Comparison of ENCODE assay signal across 26 cellular contexts in genomic region chr14:89387922-89388685, GRCh38. TPM values are rescaled to one million over a fixed set of nuclear protein-coding genes. Genes with fewer than 3 reads are reported as not detected.
DNase-seq lines count a peak whose midpoint lies in the region; ATAC-seq lines count a peak whose summit lies in the region.
"Had no signal": no experiment of that assay in that cellular context is flagged by ENCODE, and none has a peak within 500 bp of the region (broad histone marks: within the 10 kb centered on the region; RNA-seq: fewer than 3 reads in every experiment).

No MANE protein-coding gene starts in this region.

- no peaks in the 10 kb centered on the region for H3K9me3 Mint-ChIP-seq in activated T-cell treated with anti-CD3 and anti-CD28 coated beads, Interleukin-2, amount 50 U/mL, for 72 hours
- no peaks in the 10 kb centered on the region for H3K9me3 Mint-ChIP-seq in activated T-cell treated with anti-CD3 and anti-CD28 coated beads, Interleukin-2, amount 50 U/mL, for 4 hours
- H3K9me3 Mint-ChIP-seq in activated T-helper 2 cell treated with anti-CD3 and anti-CD28 coated beads, Interferon-gamma antibody, Interleukin-2, Interleukin-4, amounts not matched to agents 10 μg/mL and 5 μg/mL and 100 μg/mL, durations not matched to agents 14 hours and 24 hours and 36 hours = no peaks in the 10 kb centered on the region
- H3K9me3 Mint-ChIP-seq in stimulated activated effector memory CD8-positive, alpha-beta T cell treated with anti-CD3 and anti-CD28 coated beads, Interleukin-12 subunit alpha, Interleukin-12 subunit beta, amount 100 ng/mL, for 72 hours = no peaks in the 10 kb centered on the region
- H3K9me3 Mint-ChIP-seq: activated CD4-positive, alpha-beta T cell treated with anti-CD3 and anti-CD28 coated beads, Interleukin-2, amount 10 ng/mL, durations not matched to agents 7 days and 5 days; T-helper 1 cell treated with Interleukin-12 subunit alpha and Interleukin-12 subunit beta and Interleukin-4 antibody, amounts not matched to agents 30 μg/mL and 1 μg/mL, for 36 hours had no signal

- peak overlapping the region; percentile 34; the same call in 1 of the 2 replicates for H3K9ac ChIP-seq in iPS-20b (ENCODE audit: low read depth, low read length)

- intact Hi-C loops in activated T-helper 2 cell treated with anti-CD3 and anti-CD28 coated beads, Interferon-gamma antibody, Interleukin-2, Interleukin-4, amounts not matched to agents 10 μg/mL and 5 μg/mL and 100 μg/mL, durations not matched to agents 14 hours and 24 hours and 36 hours (cut with micrococcal nuclease) = no loop called here

- no peaks in the 10 kb centered on the region for H3K27me3 ChIP-seq in iPS-20b (ENCODE audit: insufficient read depth, low read length)

- H3K4me1 Mint-ChIP-seq in activated T-cell treated with anti-CD3 and anti-CD28 coated beads, Interleukin-2, amount 50 U/mL, for 72 hours (ENCODE audit: low read depth) = peaks cover 53% of the 10 kb centered on the region
- peaks cover 59% of the 10 kb centered on the region for H3K4me1 Mint-ChIP-seq in activated T-cell treated with anti-CD3 and anti-CD28 coated beads, Interleukin-2, amount 50 U/mL, for 4 hours (ENCODE audit: low read depth)
- H3K4me1 Mint-ChIP-seq in activated T-helper 2 cell treated with anti-CD3 and anti-CD28 coated beads, Interferon-gamma antibody, Interleukin-2, Interleukin-4, amounts not matched to agents 10 μg/mL and 5 μg/mL and 100 μg/mL, durations not matched to agents 14 hours and 24 hours and 36 hours (ENCODE audit: low read depth) = peaks cover 9% of the 10 kb centered on the region
- H3K4me1 Mint-ChIP-seq in stimulated activated effector memory CD8-positive, alpha-beta T cell treated with anti-CD3 and anti-CD28 coated beads, Interleukin-12 subunit alpha, Interleukin-12 subunit beta, amount 100 ng/mL, for 72 hours = peaks cover 60% of the 10 kb centered on the region

- peaks cover 13% of the 10 kb centered on the region for H3K36me3 ChIP-seq in iPS-20b (ENCODE audit: insufficient read depth, low read depth, low read length)

- no peak overlapping the region for H3K4me3 ChIP-seq in iPS-20b (ENCODE audit: low read length)
- H3K4me3 ChIP-seq: lung, PC-9, smooth muscle cell had no signal

- DNase-seq in activated T-cell treated with anti-CD3 and anti-CD28 coated beads, Interleukin-2, amount 50 U/mL, for 72 hours = no peak
- DNase-seq in activated T-cell treated with anti-CD3 and anti-CD28 coated beads, Interleukin-2, amount 50 U/mL, for 4 hours = no peak
- no peak for DNase-seq in activated T-helper 2 cell treated with anti-CD3 and anti-CD28 coated beads, Interferon-gamma antibody, Interleukin-2, Interleukin-4, amounts not matched to agents 10 μg/mL and 5 μg/mL and 100 μg/mL, durations not matched to agents 14 hours and 24 hours and 36 hours (ENCODE audit: low spot score)
- DNase-seq in stimulated activated effector memory CD8-positive, alpha-beta T cell treated with anti-CD3 and anti-CD28 coated beads, Interleukin-12 subunit alpha, Interleukin-12 subunit beta, amount 100 ng/mL, for 72 hours (ENCODE audit: low spot score in 2 of 2) = no peak
- DNase-seq in SW480 (ENCODE audit: low spot score) = no peak
- DNase-seq in NCI-H2171 (lab: John Stamatoyannopoulos, UW) = no peak
- DNase-seq: 8988T; activated CD4-positive, alpha-beta T cell treated with anti-CD3 and anti-CD28 coated beads, Interleukin-2, amount 10 ng/mL, durations not matched to agents 7 days and 5 days; activated CD8-positive, alpha-beta memory T cell treated with anti-CD3 and anti-CD28 coated beads, Interleukin-2, amount 10 ng/mL, durations not matched to agents 7 days and 5 days; activated gamma-delta T cell treated with Interleukin-2 at 50 U/mL for 16 hours; AML-193; aorta; DMS79 treated with DMSO at 0.1 percent for 48 hours; NCI-H1092 treated with DMSO at 0.1 percent for 48 hours; NCI-H1930; NCI-H345; occipital lobe; PC-9; SHP77 treated with DMSO at 0.1 percent for 48 hours; stimulated activated naive CD4-positive, alpha-beta T cell treated with Interleukin-2 at 50 U/mL for 16 hours had no signal

- H3K27ac ChIP-seq in iPS-20b (ENCODE audit: low read length) = no peak overlapping the region
- H3K27ac ChIP-seq: PC-9 had no signal

- peaks cover 0 to 12% of the 10 kb centered on the region in 2 donors for H3K36me3 Mint-ChIP-seq in activated T-cell treated with anti-CD3 and anti-CD28 coated beads, Interleukin-2, amount 50 U/mL, for 72 hours (ENCODE audit: insufficient read depth in 2 of 2)
- peaks cover 22% of the 10 kb centered on the region for H3K36me3 Mint-ChIP-seq in activated T-cell treated with anti-CD3 and anti-CD28 coated beads, Interleukin-2, amount 50 U/mL, for 4 hours (ENCODE audit: insufficient read depth)
- H3K36me3 Mint-ChIP-seq in activated T-helper 2 cell treated with anti-CD3 and anti-CD28 coated beads, Interferon-gamma antibody, Interleukin-2, Interleukin-4, amounts not matched to agents 10 μg/mL and 5 μg/mL and 100 μg/mL, durations not matched to agents 14 hours and 24 hours and 36 hours (ENCODE audit: low read depth) = peaks cover 25% of the 10 kb centered on the region
- H3K36me3 Mint-ChIP-seq in stimulated activated effector memory CD8-positive, alpha-beta T cell treated with anti-CD3 and anti-CD28 coated beads, Interleukin-12 subunit alpha, Interleukin-12 subunit beta, amount 100 ng/mL, for 72 hours = peaks cover 23% of the 10 kb centered on the region

- no peaks in the 10 kb centered on the region for H3K9me3 ChIP-seq in iPS-20b (ENCODE audit: insufficient read depth, low read depth, low read length)

- peaks cover 21% of the 10 kb centered on the region for H3K4me1 ChIP-seq in iPS-20b (ENCODE audit: insufficient read depth, low read length)

- peak overlapping the region; percentile 23 for H3K27ac Mint-ChIP-seq in activated T-cell treated with anti-CD3 and anti-CD28 coated beads, Interleukin-2, amount 50 U/mL, for 72 hours
- peak overlapping the region; percentile 65 for H3K27ac Mint-ChIP-seq in activated T-helper 2 cell treated with anti-CD3 and anti-CD28 coated beads, Interferon-gamma antibody, Interleukin-2, Interleukin-4, amounts not matched to agents 10 μg/mL and 5 μg/mL and 100 μg/mL, durations not matched to agents 14 hours and 24 hours and 36 hours
- peak overlapping the region; percentile 26 for H3K27ac Mint-ChIP-seq in stimulated activated effector memory CD8-positive, alpha-beta T cell treated with anti-CD3 and anti-CD28 coated beads, Interleukin-12 subunit alpha, Interleukin-12 subunit beta, amount 100 ng/mL, for 72 hours
- H3K27ac Mint-ChIP-seq: activated CD4-positive, alpha-beta T cell treated with anti-CD3 and anti-CD28 coated beads, Interleukin-2, amount 10 ng/mL, durations not matched to agents 7 days and 5 days; activated CD8-positive, alpha-beta memory T cell treated with anti-CD3 and anti-CD28 coated beads, Interleukin-2, amount 10 ng/mL, durations not matched to agents 7 days and 5 days; T-helper 1 cell treated with Interleukin-12 subunit alpha and Interleukin-12 subunit beta and Interleukin-4 antibody, amounts not matched to agents 30 μg/mL and 1 μg/mL, for 36 hours had no signal

- H3K27me3 Mint-ChIP-seq in activated T-cell treated with anti-CD3 and anti-CD28 coated beads, Interleukin-2, amount 50 U/mL, for 72 hours (ENCODE audit: low read depth) = no peaks in the 10 kb centered on the region
- no peaks in the 10 kb centered on the region for H3K27me3 Mint-ChIP-seq in activated T-cell treated with anti-CD3 and anti-CD28 coated beads, Interleukin-2, amount 50 U/mL, for 4 hours (ENCODE audit: low read depth)
- no peaks in the 10 kb centered on the region for H3K27me3 Mint-ChIP-seq in activated T-helper 2 cell treated with anti-CD3 and anti-CD28 coated beads, Interferon-gamma antibody, Interleukin-2, Interleukin-4, amounts not matched to agents 10 μg/mL and 5 μg/mL and 100 μg/mL, durations not matched to agents 14 hours and 24 hours and 36 hours (ENCODE audit: low read depth)
- H3K27me3 Mint-ChIP-seq: activated CD4-positive, alpha-beta T cell treated with anti-CD3 and anti-CD28 coated beads, Interleukin-2, amount 10 ng/mL, durations not matched to agents 7 days and 5 days; activated CD8-positive, alpha-beta memory T cell treated with anti-CD3 and anti-CD28 coated beads, Interleukin-2, amount 10 ng/mL, durations not matched to agents 7 days and 5 days had no signal

- ATAC-seq in activated T-cell treated with anti-CD3 and anti-CD28 coated beads, Interleukin-2, amount 50 U/mL, for 72 hours (replicated peaks in 1 of 2) = no peak
- no peak for ATAC-seq in activated T-cell treated with anti-CD3 and anti-CD28 coated beads, Interleukin-2, amount 50 U/mL, for 4 hours
- no peak for ATAC-seq in stimulated activated effector memory CD8-positive, alpha-beta T cell treated with anti-CD3 and anti-CD28 coated beads, Interleukin-12 subunit alpha, Interleukin-12 subunit beta, amount 100 ng/mL, for 72 hours
- ATAC-seq in GM19452 (IDR thresholded peaks at IDR 0.05; ENCODE audit: unreplicated experiment) = no peak
- ATAC-seq: activated CD8-positive, alpha-beta memory T cell treated with anti-CD3 and anti-CD28 coated beads, Interleukin-2, amount 10 ng/mL, durations not matched to agents 7 days and 5 days; esophagus mucosa had no signal

- H3K4me3 Mint-ChIP-seq in activated T-cell treated with anti-CD3 and anti-CD28 coated beads, Interleukin-2, amount 50 U/mL, for 72 hours = no peak overlapping the region
- H3K4me3 Mint-ChIP-seq in activated T-cell treated with anti-CD3 and anti-CD28 coated beads, Interleukin-2, amount 50 U/mL, for 4 hours = no peak overlapping the region
- H3K4me3 Mint-ChIP-seq in activated T-helper 2 cell treated with anti-CD3 and anti-CD28 coated beads, Interferon-gamma antibody, Interleukin-2, Interleukin-4, amounts not matched to agents 10 μg/mL and 5 μg/mL and 100 μg/mL, durations not matched to agents 14 hours and 24 hours and 36 hours (ENCODE audit: low read depth) = no peak overlapping the region
- no peak overlapping the region for H3K4me3 Mint-ChIP-seq in stimulated activated effector memory CD8-positive, alpha-beta T cell treated with anti-CD3 and anti-CD28 coated beads, Interleukin-12 subunit alpha, Interleukin-12 subunit beta, amount 100 ng/mL, for 72 hours
- H3K4me3 Mint-ChIP-seq: activated CD4-positive, alpha-beta T cell treated with anti-CD3 and anti-CD28 coated beads, Interleukin-2, amount 10 ng/mL, durations not matched to agents 7 days and 5 days; activated CD8-positive, alpha-beta memory T cell treated with anti-CD3 and anti-CD28 coated beads, Interleukin-2, amount 10 ng/mL, durations not matched to agents 7 days and 5 days; T-helper 1 cell treated with Interleukin-12 subunit alpha and Interleukin-12 subunit beta and Interleukin-4 antibody, amounts not matched to agents 30 μg/mL and 1 μg/mL, for 36 hours had no signal

RNA-seq across cellular contexts. Expression of gene FOXN3, which starts 28.9 kb away (rescaled TPM):
- total RNA-seq in activated T-cell treated with anti-CD3 and anti-CD28 coated beads, Interleukin-2, amount 50 U/mL, for 72 hours = 100 to 1,000 TPM; 154 to 157 TPM
- total RNA-seq in activated T-cell treated with anti-CD3 and anti-CD28 coated beads, Interleukin-2, amount 50 U/mL, for 4 hours = 10 to 100 TPM; 67.0 to 83.1 (median 69.5) TPM
- 131 and 135 TPM in 2 replicates for total RNA-seq in activated T-helper 2 cell treated with anti-CD3 and anti-CD28 coated beads, Interferon-gamma antibody, Interleukin-2, Interleukin-4, amounts not matched to agents 10 μg/mL and 5 μg/mL and 100 μg/mL, durations not matched to agents 14 hours and 24 hours and 36 hours
